In genomic region chr3:184185461-184186183, GRCh38 we compare ENCODE assay signal across 8 cellular contexts. TPM values are rescaled to one million over a fixed set of nuclear protein-coding genes. Genes with fewer than 3 reads are reported as not detected.
DNase-seq lines count a peak whose midpoint lies in the region; ATAC-seq and TF ChIP-seq lines count a peak whose summit lies in the region.

No MANE protein-coding gene starts in this region.

- H3K9me3 ChIP-seq in WERI-Rb-1 (ENCODE audit: severe bottlenecking) (no peaks in the 10 kb centered on the region), mammary epithelial cell (replicated peaks; ENCODE audit: insufficient read depth, low read length) (no peaks in the 10 kb centered on the region), iPS-20b (ENCODE audit: insufficient read depth, low read depth, low read length) (no peaks in the 10 kb centered on the region)

- no peaks in the 10 kb centered on the region for H3K27me3 ChIP-seq in WERI-Rb-1 (ENCODE audit: insufficient read depth, low read depth, severe bottlenecking)
- H3K27me3 ChIP-seq in mammary epithelial cell (ENCODE audit: insufficient read depth, low read length) = no peaks in the 10 kb centered on the region
- no peaks in the 10 kb centered on the region for H3K27me3 ChIP-seq in iPS-20b (ENCODE audit: insufficient read depth, low read length)

- peaks cover 19% of the 10 kb centered on the region for H3K4me1 ChIP-seq in mammary epithelial cell (ENCODE audit: insufficient read depth, low read length)
- peaks cover 12% of the 10 kb centered on the region; the same call in 1 of the 2 replicates for H3K4me1 ChIP-seq in iPS-20b (ENCODE audit: insufficient read depth, low read length)

- TSS peak; percentile 37 for BruUV-seq in mammary epithelial cell (replicated peaks; lab: Mats Ljungman, UMichigan)

- peak overlapping the region; percentile 92 for H3K27ac ChIP-seq in WERI-Rb-1
- H3K27ac ChIP-seq in mammary epithelial cell (ENCODE audit: insufficient read depth, low read depth, low read length) = peak overlapping the region; percentile 54
- peak overlapping the region; percentile 97 for H3K27ac ChIP-seq in iPS-20b (ENCODE audit: low read length)
- peak overlapping the region; percentile 51 to 93 (median 85) for H3K27ac ChIP-seq in skin epidermis

- 6% methylated on average over 23 of the region's 55 CpGs for WGBS in mammary epithelial cell (ENCODE audit: low coverage, missing lambda C conversion rate)

- peak overlapping the region; percentile 79 for H3K4me2 ChIP-seq in mammary epithelial cell (ENCODE audit: insufficient read depth, low read depth, low read length)

- intact Hi-C loops in mammary epithelial cell (cut with micrococcal nuclease) = loop anchor here (1.0 to 5.0 kb wide), 4 partner anchors 30 to 63 kb away; partner anchors contain the start of genes ALG3, DVL3, EEF1AKMT4 and EIF2B5

- H3K36me3 ChIP-seq in WERI-Rb-1 = peaks cover 83% of the 10 kb centered on the region
- H3K36me3 ChIP-seq in mammary epithelial cell (ENCODE audit: insufficient read depth, low read length) = peaks cover 39% of the 10 kb centered on the region
- H3K36me3 ChIP-seq in iPS-20b (ENCODE audit: insufficient read depth, low read depth, low read length) = peaks cover 78% of the 10 kb centered on the region

- ATAC-seq in GM18873 (IDR thresholded peaks at IDR 0.05; ENCODE audit: low FRiP score, unreplicated experiment) (peak; percentile 86), HG03135 (IDR thresholded peaks at IDR 0.05; ENCODE audit: unreplicated experiment) (peak; percentile 85)

- H4K20me1 ChIP-seq in mammary epithelial cell (ENCODE audit: insufficient read depth, low read length) = no peaks in the 10 kb centered on the region

- H3K9ac ChIP-seq in mammary epithelial cell (ENCODE audit: insufficient read depth, low read length) (peak overlapping the region; percentile 78), iPS-20b (ENCODE audit: low read depth, low read length) (peak overlapping the region; percentile 94)

- DNase-seq in ACHN (peak; percentile 98), NCI-H2196 (lab: John Stamatoyannopoulos, UW; ENCODE audit: unreplicated experiment) (peak; percentile 100), WERI-Rb-1 (peak; percentile 99), mammary epithelial cell (peak; percentile 98)

- CTCF ChIA-PET in mammary epithelial cell (lab: Charles Lee; ENCODE audit: low non-redundant PET) = interaction anchor here (0.6 to 0.7 kb wide), 2 partner anchors 11 to 301 kb away, joined by 3 to 15 read pairs; no protein-coding TSS in a partner anchor

- TF ChIP-seq CTCF in WERI-Rb-1 (IDR thresholded peaks at IDR 0.05; ENCODE audit: low read depth, low read length) = no peak
- TF ChIP-seq CTCF in mammary epithelial cell (conservative IDR thresholded peaks at IDR 0.05 in 1 of 2, IDR thresholded peaks at IDR 0.05 in 1 of 2; ENCODE audit: extremely low read depth in 1 of 2, insufficient read depth in 1 of 2, low read depth in 1 of 2, low read length in 2 of 2) = no peak

- H3K4me3 ChIP-seq in WERI-Rb-1 (ENCODE audit: low read depth, low read length) (peak overlapping the region; percentile 70), mammary epithelial cell (replicated peaks in 1 of 3; ENCODE audit: insufficient read depth in 1 of 3, low read depth in 2 of 3, low read length in 3 of 3) (peak overlapping the region; percentile 44 to 95 (median 71)), iPS-20b (ENCODE audit: low read length) (peak overlapping the region; percentile 100), skin epidermis (peak overlapping the region; percentile 57 to 95 (median 86))

- in situ Hi-C loops in ACHN (cut with HindIII; ENCODE audit: low pct_ligation_motif_present, low pct_unique_long_range_greater_than_20kb, low sequenced_read_pairs) = no loop called here
- in situ Hi-C loops in mammary epithelial cell (cut with MboI; ENCODE audit: low sequenced_read_pairs in 2 of 2) = no loop called here

- peak overlapping the region; percentile 81 for H2AFZ ChIP-seq in mammary epithelial cell (ENCODE audit: low read depth, low read length)

- dilution Hi-C loops in mammary epithelial cell (cut with HindIII; ENCODE audit: low sequenced_read_pairs) = no loop called here

- peaks cover 43% of the 10 kb centered on the region for H3K79me2 ChIP-seq in mammary epithelial cell (ENCODE audit: insufficient read depth, low read length)

RNA-seq across cellular contexts. Expression of gene ABCF3, which starts 0.4 kb away (rescaled TPM):
- 10 to 100 TPM; 50.8 to 58.2 TPM for total RNA-seq in mammary epithelial cell
- 47.4 TPM for polyA plus RNA-seq in mammary epithelial cell
- polyA minus RNA-seq in mammary epithelial cell = 98.9 TPM

RNA-seq across cellular contexts. Expression of gene AP2M1, which starts 11.0 kb away (rescaled TPM):
- total RNA-seq in mammary epithelial cell = 100 to 1,000 TPM; 291 to 348 TPM
- 441 TPM for polyA plus RNA-seq in mammary epithelial cell
- polyA minus RNA-seq in mammary epithelial cell = 388 TPM

RNA-seq across cellular contexts. Expression of gene DVL3, which starts 30.4 kb away (rescaled TPM):
- total RNA-seq in mammary epithelial cell = 10 to 100 TPM; 35.2 to 58.7 TPM
- 20.4 TPM for polyA plus RNA-seq in mammary epithelial cell
- 18.0 TPM for polyA minus RNA-seq in mammary epithelial cell

RNA-seq across cellular contexts. Expression of gene VWA5B2, which starts 43.8 kb away (rescaled TPM):
- total RNA-seq in mammary epithelial cell = under 1 TPM; 0.19 to 0.33 TPM
- 0.01 TPM for polyA plus RNA-seq in mammary epithelial cell
- not detected for polyA minus RNA-seq in mammary epithelial cell

RNA-seq across cellular contexts. Expression of gene EIF2B5, which starts 50.5 kb away (rescaled TPM):
- total RNA-seq in mammary epithelial cell = 10 to 100 TPM; 24.5 to 34.8 TPM
- polyA plus RNA-seq in mammary epithelial cell = 32.8 TPM
- 61.6 TPM for polyA minus RNA-seq in mammary epithelial cell

Comparison
In these comparisons a context has a peak if more than half of its experiments do, and no peak if none do; other contexts are left out.
1. Peak in every context shown above with its lines: DNase-seq, ATAC-seq, H3K4me3 ChIP-seq and H3K27ac ChIP-seq.